In genomic region chr14:68283378-68284123, GRCh38 we compare ENCODE assay signal across 9 cellular contexts.
DNase-seq lines count a peak whose midpoint lies in the region; ATAC-seq and TF ChIP-seq lines count a peak whose summit lies in the region.
"Had no signal": no experiment of that assay in that cellular context is flagged by ENCODE, and none has a peak within 500 bp of the region (broad histone marks: within the 10 kb centered on the region; RNA-seq: fewer than 3 reads in every experiment).

No MANE protein-coding gene starts in this region.

- H3K27me3 ChIP-seq in left lung: no peaks in the 10 kb centered on the region

- no peaks in the 10 kb centered on the region for H3K36me3 ChIP-seq in left lung

- no peak overlapping the region for H3K4me3 ChIP-seq in left lung

- peak overlapping the region; percentile 50 to 63 for H3K27ac ChIP-seq in left lung
- H3K27ac ChIP-seq: HL-60 had no signal

- no peaks in the 10 kb centered on the region for H3K27me3 Mint-ChIP-seq in stimulated activated naive CD8-positive, alpha-beta T cell treated with anti-CD3 and anti-CD28 coated beads, Interleukin-15, amount 100 ng/mL, for 72 hours

- H3K4me1 Mint-ChIP-seq in stimulated activated naive CD8-positive, alpha-beta T cell treated with anti-CD3 and anti-CD28 coated beads, Interleukin-15, amount 100 ng/mL, for 72 hours: peaks cover 95% of the 10 kb centered on the region

- DNase-seq in activated T-cell treated with anti-CD3 and anti-CD28 coated beads for 1 hour (ENCODE audit: low read depth) (peak; percentile 51), left lung (peak in 1 of 2 donors; percentile 72), midbrain (lab: John Stamatoyannopoulos, UW) (no peak), A172 (ENCODE audit: low spot score) (no peak)
- peak; percentile 63 to 75 for DNase-seq in stimulated activated naive CD8-positive, alpha-beta T cell treated with anti-CD3 and anti-CD28 coated beads, Interleukin-15, amount 100 ng/mL, for 72 hours

- H3K4me3 Mint-ChIP-seq in stimulated activated naive CD8-positive, alpha-beta T cell treated with anti-CD3 and anti-CD28 coated beads, Interleukin-15, amount 100 ng/mL, for 72 hours: peak overlapping the region; percentile 70 to 71

- TF ChIP-seq CTCF in left lung (IDR thresholded peaks at IDR 0.05): no peak

- no peaks in the 10 kb centered on the region for H3K9me3 ChIP-seq in left lung

- H3K9me3 Mint-ChIP-seq in stimulated activated naive CD8-positive, alpha-beta T cell treated with anti-CD3 and anti-CD28 coated beads, Interleukin-15, amount 100 ng/mL, for 72 hours: no peaks in the 10 kb centered on the region

- ATAC-seq in GM18873 (IDR thresholded peaks at IDR 0.05; ENCODE audit: low FRiP score, unreplicated experiment): peak; percentile 33
- peak; percentile 34 for ATAC-seq in HG03139 (IDR thresholded peaks at IDR 0.05; ENCODE audit: unreplicated experiment)
- ATAC-seq in left lung: peak; percentile 36
- ATAC-seq in stimulated activated naive CD8-positive, alpha-beta T cell treated with anti-CD3 and anti-CD28 coated beads, Interleukin-15, amount 100 ng/mL, for 72 hours: peak; percentile 72
- no peak for ATAC-seq in HG02571 (IDR thresholded peaks at IDR 0.05; ENCODE audit: unreplicated experiment)

- H3K27ac Mint-ChIP-seq in stimulated activated naive CD8-positive, alpha-beta T cell treated with anti-CD3 and anti-CD28 coated beads, Interleukin-15, amount 100 ng/mL, for 72 hours: peak overlapping the region; percentile 90 to 93

- intact Hi-C loops in left lung (cut with DNase I): no loop called here

- H3K4me1 ChIP-seq in left lung: peaks cover 16 to 40% of the 10 kb centered on the region in 2 donors

Comparison
In these comparisons a context has a peak if more than half of its experiments do, and no peak if none do; other contexts are left out.
1. DNase-seq: peak in activated T-cell treated with anti-CD3 and anti-CD28 coated beads for 1 hour (single experiment) and stimulated activated naive CD8-positive, alpha-beta T cell treated with anti-CD3 and anti-CD28 coated beads, Interleukin-15, amount 100 ng/mL, for 72 hours (2 of 2); none in midbrain (single experiment) and A172 (single experiment).